ENCODE assay signal across 1 cellular context in genomic region chr16:88680554-88681083, GRCh38.
A peak's percentile ranks its signal among the peaks of the same experiment; 100 is the strongest.
TF ChIP-seq lines count a peak whose summit lies in the region.

No MANE protein-coding gene starts in this region.

TF ChIP-seq in HEK293, 187 proteins besides CTCF, POLR2A, EP300 and RAD21:
- TF ChIP-seq ZBTB48 (tag by site-specific recombination; IDR thresholded peaks at IDR 0.05) (no peak), ZNF121 (tag by site-specific recombination; IDR thresholded peaks at IDR 0.05) (peak; percentile 67; the same call in 1 of the 2 replicates)
TF ChIP-seq in HEK293: peak in this region for 1.
